In genomic region chr1:69455718-69456117, GRCh38 we compare ENCODE assay signal across 29 cellular contexts.
"Had no signal": no experiment of that assay in that cellular context is flagged by ENCODE, and none has a peak within 500 bp of the region (broad histone marks: within the 10 kb centered on the region; RNA-seq: fewer than 3 reads in every experiment).

No MANE protein-coding gene starts in this region.

- H3K27ac ChIP-seq: brain microvascular endothelial cell, esophagus muscularis mucosa, WERI-Rb-1 had no signal

- FAIRE-seq: astrocyte, bronchial epithelial cell, colon, frontal cortex had no signal

- H3K36me3 ChIP-seq: brain microvascular endothelial cell, esophagus muscularis mucosa, WERI-Rb-1 had no signal

- H3K4me1 ChIP-seq: esophagus muscularis mucosa had no signal

- H3K27me3 ChIP-seq: brain microvascular endothelial cell, esophagus muscularis mucosa had no signal

- H3K4me3 ChIP-seq: esophagus muscularis mucosa had no signal

- H3K9me3 ChIP-seq: esophagus muscularis mucosa had no signal

- DNase-seq: activated B cell treated with CpG ODN at 0.5 μM for 24 hours; activated CD4-positive, alpha-beta T cell treated with anti-CD3 and anti-CD28 coated beads for 48 hours; activated CD4-positive, alpha-beta T cell treated with anti-CD3 and anti-CD28 coated beads, Interleukin-2, amount 50 U/mL, for 1 hour; activated CD4-positive, alpha-beta T cell treated with anti-CD3 and anti-CD28 coated beads, Interleukin-2, amount 50 U/mL, for 48 hours; activated CD8-positive, alpha-beta memory T cell treated with anti-CD3 and anti-CD28 coated beads for 24 hours; activated CD8-positive, alpha-beta T cell treated with anti-CD3 and anti-CD28 coated beads for 36 hours; activated effector memory CD4-positive, alpha-beta T cell treated with Interleukin-2 at 50 U/mL for 16 hours; activated gamma-delta T cell treated with Interleukin-2 at 50 U/mL for 16 hours; activated naive CD4-positive, alpha-beta T cell treated with anti-CD3 and anti-CD28 coated beads, Interleukin-2, amount 50 U/mL, for 16 hours; activated naive CD4-positive, alpha-beta T cell treated with Interleukin-2 at 50 U/mL for 16 hours; activated T-cell treated with anti-CD3 and anti-CD28 coated beads, Interleukin-2, amount 50 U/mL, for 4 hours; amniotic stem cell; anterior cingulate cortex; brain microvascular endothelial cell; cortex of kidney; dermis blood vessel endothelial cell; effector CD4-positive, alpha-beta T cell; effector memory CD8-positive, alpha-beta T cell; erythroblast; head of caudate nucleus; T-helper 1 cell; T-helper 17 cell; T1000; WERI-Rb-1 had no signal
